In the genomic region with DNA sequence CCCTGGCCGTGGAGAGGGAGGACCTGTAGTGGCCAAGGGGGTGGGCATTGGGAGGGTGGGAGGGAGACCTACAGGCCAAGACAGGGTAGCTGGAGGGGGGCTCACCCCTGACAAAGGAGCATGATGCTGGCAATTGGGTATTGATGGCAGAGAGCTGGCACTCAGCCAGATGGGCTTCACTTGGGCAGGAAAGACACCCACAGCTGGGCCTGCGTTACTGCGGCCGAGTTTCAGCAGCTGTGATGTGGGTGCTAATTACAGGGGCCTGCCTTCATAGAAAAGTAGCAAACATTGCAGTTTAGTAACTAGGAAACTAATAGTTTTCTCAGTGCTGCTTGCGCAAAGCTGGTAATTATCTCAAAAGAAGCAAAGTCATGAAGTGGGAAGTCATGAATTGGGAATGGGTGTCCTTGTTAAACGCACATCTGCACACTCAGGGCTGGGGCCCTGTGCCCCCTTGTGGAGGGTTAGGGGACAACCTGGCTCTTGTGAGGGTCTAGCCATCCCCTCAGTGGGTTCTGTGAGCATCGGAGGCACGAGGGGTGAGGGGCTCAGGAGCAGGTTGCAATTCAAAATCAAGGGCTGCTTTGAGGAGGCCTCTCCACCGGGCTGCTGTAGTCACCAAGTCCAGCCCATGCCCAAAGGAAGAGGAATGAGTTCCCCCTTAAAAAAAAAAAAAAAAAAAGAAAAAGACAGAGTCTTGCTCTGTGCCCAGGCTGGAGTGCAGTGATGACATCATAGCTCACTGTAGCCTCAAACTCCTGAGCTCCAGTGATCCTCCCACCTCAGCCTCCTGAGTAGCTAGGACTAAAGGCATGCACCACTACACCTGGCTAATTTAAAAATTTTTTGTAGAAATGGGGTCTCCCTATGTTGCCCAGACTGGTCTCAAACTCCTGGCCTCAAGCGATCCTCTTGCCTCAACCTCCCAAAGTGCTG, we compare ENCODE assay signal across 13 cellular contexts. TPM values are rescaled to one million over a fixed set of nuclear protein-coding genes. Genes with fewer than 3 reads are reported as not detected.
DNase-seq lines count a peak whose midpoint lies in the region; ATAC-seq and TF ChIP-seq lines count a peak whose summit lies in the region.
"Had no signal": no experiment of that assay in that cellular context is flagged by ENCODE, and none has a peak within 500 bp of the region (broad histone marks: within the 10 kb centered on the region; RNA-seq: fewer than 3 reads in every experiment).

No MANE protein-coding gene starts in this region.

- no peak for DNase-seq in GM06990 (ENCODE audit: extremely low read depth, insufficient read length)
- peak; percentile 82 for DNase-seq in NOMO-1 treated with DMSO at 0.1 percent for 48 hours (lab: John Stamatoyannopoulos, UW; ENCODE audit: unreplicated experiment)
- no peak for DNase-seq in fibroblast of lung (ENCODE audit: low read depth in 2 of 2)
- DNase-seq in foreskin melanocyte = no peak
- DNase-seq in activated naive CD8-positive, alpha-beta T cell treated with anti-CD3 and anti-CD28 coated beads, Interleukin-2, amount 50 U/mL, for 24 hours = no peak
- DNase-seq in activated CD4-positive, alpha-beta T cell treated with anti-CD3 and anti-CD28 coated beads, Interleukin-2, amount 50 U/mL, for 48 hours = no peak
- DNase-seq in stimulated activated CD4-positive, alpha-beta T cell treated with anti-CD3 and anti-CD28 coated beads, Interleukin-4, amount 100 ng/mL, for 4 hours = no peak
- DNase-seq: activated T-cell treated with anti-CD3 and anti-CD28 coated beads, Interleukin-2, amount 50 U/mL, for 1 hour; esophagus squamous epithelium; NCI-H526 treated with DMSO at 0.1 percent for 48 hours; ovary; stimulated activated naive CD4-positive, alpha-beta T cell had no signal

- no peaks in the 10 kb centered on the region for H3K27me3 ChIP-seq in GM06990 (replicated peaks; ENCODE audit: control insufficient read depth, insufficient read depth, low read length)
- H3K27me3 ChIP-seq in fibroblast of lung (ENCODE audit: control insufficient read depth, insufficient read depth, low read length) = no peaks in the 10 kb centered on the region
- H3K27me3 ChIP-seq: esophagus squamous epithelium, ovary had no signal

- H3K4me1 ChIP-seq in fibroblast of lung (ENCODE audit: control insufficient read depth, extremely low read depth, insufficient read depth, low read length) = no peaks in the 10 kb centered on the region

- no peak for ATAC-seq in activated naive CD8-positive, alpha-beta T cell treated with anti-CD3 and anti-CD28 coated beads, Interleukin-2, amount 50 U/mL, for 24 hours

- no peak overlapping the region for H3K4me3 ChIP-seq in GM06990 (replicated peaks; ENCODE audit: low read depth, low read length)
- H3K4me3 ChIP-seq in fibroblast of lung (replicated peaks in 1 of 4; ENCODE audit: control extremely low read depth in 1 of 4, insufficient read depth in 1 of 4, low read depth in 3 of 4, low read length in 4 of 4) = no peak overlapping the region
- H3K4me3 ChIP-seq: esophagus squamous epithelium, ovary had no signal

- H3K9me3 ChIP-seq in fibroblast of lung (ENCODE audit: control insufficient read depth, insufficient read depth, low read depth, low read length) = no peaks in the 10 kb centered on the region
- H3K9me3 ChIP-seq: esophagus squamous epithelium, ovary had no signal

- H3K36me3 ChIP-seq in GM06990 (ENCODE audit: control insufficient read depth, insufficient read depth, low read length) (peaks cover 24% of the 10 kb centered on the region), fibroblast of lung (ENCODE audit: control insufficient read depth, insufficient read depth, low read length) (peaks cover 25% of the 10 kb centered on the region)
- H3K36me3 ChIP-seq: ovary had no signal

- no peaks in the 10 kb centered on the region for H3K27me3 Mint-ChIP-seq in activated naive CD8-positive, alpha-beta T cell treated with anti-CD3 and anti-CD28 coated beads, Interleukin-2, amount 50 U/mL, for 24 hours

- peaks cover 10% of the 10 kb centered on the region for H3K4me1 Mint-ChIP-seq in activated naive CD8-positive, alpha-beta T cell treated with anti-CD3 and anti-CD28 coated beads, Interleukin-2, amount 50 U/mL, for 24 hours

- no peak overlapping the region for H2AFZ ChIP-seq in fibroblast of lung (ENCODE audit: low read length)

- no peak overlapping the region for H3K4me3 Mint-ChIP-seq in activated naive CD8-positive, alpha-beta T cell treated with anti-CD3 and anti-CD28 coated beads, Interleukin-2, amount 50 U/mL, for 24 hours

- H3K4me2 ChIP-seq in fibroblast of lung (ENCODE audit: extremely low read depth, insufficient read depth, low read length) = no peak overlapping the region

- H3K79me2 ChIP-seq in fibroblast of lung (ENCODE audit: control insufficient read depth, insufficient read depth, low read length) = no peaks in the 10 kb centered on the region

- H3K36me3 Mint-ChIP-seq in activated naive CD8-positive, alpha-beta T cell treated with anti-CD3 and anti-CD28 coated beads, Interleukin-2, amount 50 U/mL, for 24 hours (ENCODE audit: low read depth) = peaks cover 10% of the 10 kb centered on the region

- no peaks in the 10 kb centered on the region for H3K9me3 Mint-ChIP-seq in activated naive CD8-positive, alpha-beta T cell treated with anti-CD3 and anti-CD28 coated beads, Interleukin-2, amount 50 U/mL, for 24 hours

- H3K27ac ChIP-seq in 22Rv1 = peak overlapping the region; percentile 100
- H3K27ac ChIP-seq in fibroblast of lung (ENCODE audit: insufficient read depth, low read length) = no peak overlapping the region
- H3K27ac ChIP-seq: esophagus squamous epithelium, ovary had no signal

- TF ChIP-seq CTCF in 22Rv1 (IDR thresholded peaks at IDR 0.05) = peak; percentile 31
- peak; percentile 41 for TF ChIP-seq CTCF in GM06990 (IDR thresholded peaks at IDR 0.05; ENCODE audit: insufficient read depth, low read length, poor library complexity, severe bottlenecking)
- TF ChIP-seq CTCF in fibroblast of lung (conservative IDR thresholded peaks at IDR 0.05 in 1 of 2, IDR thresholded peaks at IDR 0.05 in 1 of 2; ENCODE audit: low read depth in 1 of 2, low read length in 2 of 2) = peak; percentile 28 to 48

- no peaks in the 10 kb centered on the region for H4K20me1 ChIP-seq in fibroblast of lung (ENCODE audit: control insufficient read depth, extremely low read depth, insufficient read depth, low read length)

- H3K9ac ChIP-seq in fibroblast of lung (ENCODE audit: insufficient read depth, low read length) = no peak overlapping the region

- no peak overlapping the region for H3K27ac Mint-ChIP-seq in activated naive CD8-positive, alpha-beta T cell treated with anti-CD3 and anti-CD28 coated beads, Interleukin-2, amount 50 U/mL, for 24 hours

RNA-seq across cellular contexts. Expression of a gene that starts 24.4 kb away (rescaled TPM):
- 18.2 and 30.7 TPM in 2 replicates for total RNA-seq in fibroblast of lung
- polyA plus RNA-seq in fibroblast of lung = 13.2 and 19.7 TPM in 2 replicates
- 17.7 and 33.3 TPM in 2 replicates for polyA plus RNA-seq in fibroblast of lung (2012)
- polyA minus RNA-seq in fibroblast of lung (ENCODE audit: low replicate concordance) = 32.4 and 45.4 TPM in 2 replicates

RNA-seq across cellular contexts. Expression of a gene that starts 24.5 kb away (rescaled TPM):
- total RNA-seq in fibroblast of lung = 192 and 305 TPM in 2 replicates
- polyA plus RNA-seq in fibroblast of lung = 150 and 208 TPM in 2 replicates
- polyA plus RNA-seq in fibroblast of lung (2012) = 201 and 240 TPM in 2 replicates
- 94.0 and 188 TPM in 2 replicates for polyA minus RNA-seq in fibroblast of lung (ENCODE audit: low replicate concordance)

RNA-seq across cellular contexts. Expression of a gene that starts 50.6 kb away (rescaled TPM):
- total RNA-seq in fibroblast of lung = 13.9 and 15.7 TPM in 2 replicates
- 2.0 and 2.6 TPM in 2 replicates for polyA plus RNA-seq in fibroblast of lung
- polyA plus RNA-seq in fibroblast of lung (2012) = 3.5 and 7.1 TPM in 2 replicates
- polyA minus RNA-seq in fibroblast of lung (ENCODE audit: low replicate concordance) = 1.1 and 8.5 TPM in 2 replicates

RNA-seq across cellular contexts. Expression of a gene that starts 54.9 kb away (rescaled TPM):
- total RNA-seq in fibroblast of lung = 33.4 and 52.8 TPM in 2 replicates
- 28.3 and 41.3 TPM in 2 replicates for polyA plus RNA-seq in fibroblast of lung
- 21.0 and 22.2 TPM in 2 replicates for polyA plus RNA-seq in fibroblast of lung (2012)
- polyA minus RNA-seq in fibroblast of lung (ENCODE audit: low replicate concordance) = 49.5 and 66.6 TPM in 2 replicates
